12 cellular contexts compared by ENCODE assay signal in genomic region chr10:35191523-35191922, GRCh38.
DNase-seq lines count a peak whose midpoint lies in the region; ATAC-seq, FAIRE-seq and TF ChIP-seq lines count a peak whose summit lies in the region.
"Had no signal": no experiment of that assay in that cellular context is flagged by ENCODE, and none has a peak within 500 bp of the region (broad histone marks: within the 10 kb centered on the region; RNA-seq: fewer than 3 reads in every experiment).

No MANE protein-coding gene starts in this region.

- 6% methylated on average over 2 of the region's 2 CpGs for whole genome bisulfite sequencing in K562 (ENCODE audit: insufficient coverage, low coverage, missing lambda C conversion rate)
- WGBS in right lobe of liver (ENCODE audit: insufficient coverage, low coverage, low lambda C conversion rate, missing lambda C conversion rate), result 31% methylated on average over 2 of the region's 2 CpGs
- WGBS in stomach, 5 donors, result 35 to 69% (median 59%) methylated on average over 2 of the region's 2 CpGs

- TF ChIP-seq CTCF in K562 (IDR thresholded peaks at IDR 0.05 in 2 of 3, conservative IDR thresholded peaks at IDR 0.05 in 1 of 3; ENCODE audit: insufficient read depth in 2 of 3, low read depth in 1 of 3, low read length in 3 of 3) (no peak), right lobe of liver (IDR thresholded peaks at IDR 0.05) (no peak), stomach (IDR thresholded peaks at IDR 0.05) (no peak)

- no TSS peak for BruUV-seq in K562 (replicated peaks; lab: Mats Ljungman, UMichigan)

- peaks cover 6% of the 10 kb centered on the region for H3K36me3 Mint-ChIP-seq in activated CD4-positive, alpha-beta T cell treated with anti-CD3 and anti-CD28 coated beads, Interleukin-2, amount 10 ng/mL, durations not matched to agents 24 days and 14 days (ENCODE audit: low read depth)

- H2AFZ ChIP-seq in K562 (ENCODE audit: low read depth, low read length), result peak overlapping the region; percentile 57; the same call in 1 of the 2 replicates

- no peaks in the 10 kb centered on the region for H3K79me2 ChIP-seq in K562 (ENCODE audit: control insufficient read depth, insufficient read depth, low read length)

- POLR2A ChIA-PET in K562 (lab: Yijun Ruan, JAX), result interaction anchor here (0.6 to 1.6 kb wide), 4 partner anchors 9 to 644 kb away, joined by 3 to 5 read pairs (median 4); no protein-coding TSS in a partner anchor

- H3K27me3 Mint-ChIP-seq in activated CD4-positive, alpha-beta T cell treated with anti-CD3 and anti-CD28 coated beads, Interleukin-2, amount 10 ng/mL, durations not matched to agents 24 days and 14 days, result no peaks in the 10 kb centered on the region

- 0 out of 2 replicates have a peak overlapping the region, but pooled peaks have one; percentile 15 for H3K4me2 ChIP-seq in K562 (ENCODE audit: insufficient read depth, low read length)
- H3K4me2 ChIP-seq: A549 had no signal

- no peaks in the 10 kb centered on the region for H3K9me1 ChIP-seq in K562 (ENCODE audit: control insufficient read depth, insufficient read depth, low read length)

- peaks cover 27% of the 10 kb centered on the region for H3K4me1 Mint-ChIP-seq in activated CD4-positive, alpha-beta T cell treated with anti-CD3 and anti-CD28 coated beads, Interleukin-2, amount 10 ng/mL, durations not matched to agents 24 days and 14 days

- H3K27ac Mint-ChIP-seq in activated CD4-positive, alpha-beta T cell treated with anti-CD3 and anti-CD28 coated beads, Interleukin-2, amount 10 ng/mL, durations not matched to agents 24 days and 14 days, result peak overlapping the region; percentile 81

- peak overlapping the region; percentile 36 for H3K4me3 Mint-ChIP-seq in activated CD4-positive, alpha-beta T cell treated with anti-CD3 and anti-CD28 coated beads, Interleukin-2, amount 10 ng/mL, durations not matched to agents 24 days and 14 days

- H3K27me3 ChIP-seq in K562 (ENCODE audit: control insufficient read depth in 2 of 2, insufficient read depth in 2 of 2, low read length in 2 of 2) (no peaks in the 10 kb centered on the region), right lobe of liver (no peaks in the 10 kb centered on the region), stomach (no peaks in the 10 kb centered on the region)

- H4K20me1 ChIP-seq in K562 (replicated peaks; ENCODE audit: control insufficient read depth, insufficient read depth, low read length), result no peaks in the 10 kb centered on the region

- H3K27ac ChIP-seq in K562 (ENCODE audit: extremely low read depth, low read depth, low read length), result peak overlapping the region; percentile 57; the same call in 2 of the 3 replicates
- H3K27ac ChIP-seq in right lobe of liver, result peak overlapping the region; percentile 26 to 72 (median 71)
- H3K27ac ChIP-seq in stomach, result peak overlapping the region in 4 of 5 donors; percentile 10 to 59 (median 43)
- H3K27ac ChIP-seq: A549 had no signal

- DNase-seq in activated CD4-positive, alpha-beta T cell treated with anti-CD3 and anti-CD28 coated beads, Interleukin-2, amount 10 ng/mL, durations not matched to agents 24 days and 14 days, result peak; percentile 70
- no peak for DNase-seq in activated CD4-positive, alpha-beta T cell treated with anti-CD3 and anti-CD28 coated beads for 4 hours
- DNase-seq in K562 (ENCODE audit: extremely low read depth in 1 of 4, low spot score in 3 of 4) (peak in 3 of 4 experiments; percentile 26 to 69 (median 47)), right lobe of liver (peak in 1 of 3 donors; percentile 38), stomach (no peak), retina (no peak)
- DNase-seq: NCI-H69 had no signal

- intact Hi-C loops in activated CD4-positive, alpha-beta T cell treated with anti-CD3 and anti-CD28 coated beads, Interleukin-2, amount 10 ng/mL, durations not matched to agents 24 days and 14 days (cut with micrococcal nuclease), result no loop called here
- intact Hi-C loops in K562 (cut with micrococcal nuclease), result no loop called here
- intact Hi-C loops in right lobe of liver (cut with DNase I), result no loop called here
- intact Hi-C loops in stomach (cut with DNase I; ENCODE audit: low total_unique reads), result no loop called here

- CTCF ChIA-PET in K562 (lab: Yijun Ruan, JAX; ENCODE audit: low intra/inter-chr PET ratio), result no interaction called here

- H3K36me3 ChIP-seq in K562 (ENCODE audit: control insufficient read depth, insufficient read depth, low read length) (no peaks in the 10 kb centered on the region), right lobe of liver (no peaks in the 10 kb centered on the region), stomach (no peaks in the 10 kb centered on the region)

- H3K9me3 Mint-ChIP-seq in activated CD4-positive, alpha-beta T cell treated with anti-CD3 and anti-CD28 coated beads, Interleukin-2, amount 10 ng/mL, durations not matched to agents 24 days and 14 days, result no peaks in the 10 kb centered on the region

- ATAC-seq in K562, result peak; percentile 72
- ATAC-seq in right lobe of liver, result peak; percentile 55 to 80 (median 60)
- ATAC-seq in HG03469 (IDR thresholded peaks at IDR 0.05; ENCODE audit: unreplicated experiment), result no peak
- ATAC-seq in HG03175 (IDR thresholded peaks at IDR 0.05; ENCODE audit: unreplicated experiment), result no peak
- ATAC-seq: A549 had no signal

- in situ Hi-C loops in K562 (cut with MboI), result no loop called here

- 0 out of 4 replicates have a peak, but pooled peaks of 1 of the 2 experiments have one; percentile 4 for TF ChIP-seq RAD21 in K562 (CRISPR knock-in tag; conservative IDR thresholded peaks at IDR 0.05 in 1 of 2, IDR thresholded peaks at IDR 0.05 in 1 of 2)

- H3K4me3 ChIP-seq in K562, result no peak overlapping the region
- no peak overlapping the region for H3K4me3 ChIP-seq in right lobe of liver
- H3K4me3 ChIP-seq in stomach, result no peak overlapping the region
- H3K4me3 ChIP-seq: A549, skin epidermis had no signal

- H3K9me3 ChIP-seq in K562 (replicated peaks; ENCODE audit: control insufficient read depth, insufficient read depth, low read depth, low read length) (no peaks in the 10 kb centered on the region), right lobe of liver (no peaks in the 10 kb centered on the region), stomach (no peaks in the 10 kb centered on the region)
- H3K9me3 ChIP-seq: A549 had no signal

- no peak for TF ChIP-seq EP300 in K562 (IDR thresholded peaks at IDR 0.05; ENCODE audit: low read length)
- TF ChIP-seq EP300 in stomach (IDR thresholded peaks at IDR 0.05), result no peak

- no peak for TF ChIP-seq POLR2A in K562 (conservative IDR thresholded peaks at IDR 0.05)
- TF ChIP-seq POLR2A in right lobe of liver (IDR thresholded peaks at IDR 0.05), result peak; percentile 45
- TF ChIP-seq POLR2A in stomach (IDR thresholded peaks at IDR 0.05), result no peak

- peak; percentile 82 for FAIRE-seq in K562 (lab: Jason Lieb, UNC)
- FAIRE-seq: A549, TTC549 had no signal

- H3K4me1 ChIP-seq in K562 (replicated peaks in 1 of 2; ENCODE audit: control insufficient read depth in 2 of 2, insufficient read depth in 2 of 2, low read length in 2 of 2) (peaks cover 0 to 23% of the 10 kb centered on the region in 2 experiments; a peak in 4 of 5 replicates), right lobe of liver (peaks cover 0 to 4% (median 0%) of the 10 kb centered on the region in 4 donors), stomach (peaks cover 0 to 15% (median 8%) of the 10 kb centered on the region in 4 donors)

- peak overlapping the region; percentile 17 to 79; a peak in 2 of 4 replicates for H3K9ac ChIP-seq in K562 (ENCODE audit: insufficient read depth in 1 of 2, low read depth in 2 of 2, low read length in 2 of 2)

TF ChIP-seq in K562, 482 proteins besides CTCF, POLR2A, EP300 and RAD21 (continues in another document):
- peak; percentile 37; the same call in 1 of the 2 replicates for TF ChIP-seq PKNOX1 (IDR thresholded peaks at IDR 0.05)

Comparison
In these comparisons a context has a peak if more than half of its experiments do, and no peak if none do; other contexts are left out.
1. DNase-seq: peak in activated CD4-positive, alpha-beta T cell treated with anti-CD3 and anti-CD28 coated beads, Interleukin-2, amount 10 ng/mL, durations not matched to agents 24 days and 14 days (single experiment) and K562 (3 of 4); none in activated CD4-positive, alpha-beta T cell treated with anti-CD3 and anti-CD28 coated beads for 4 hours (0 of 2), stomach (single experiment) and retina (single experiment).
2. ATAC-seq: peak in K562 (single experiment) and right lobe of liver (4 of 4); none in HG03469 (single experiment) and HG03175 (single experiment).
3. Peak in every context shown above with its lines, with median percentiles within 50 percentile points of each other: H3K27ac ChIP-seq.